Comparison of ENCODE assay signal across 8 cellular contexts in the genomic region with DNA sequence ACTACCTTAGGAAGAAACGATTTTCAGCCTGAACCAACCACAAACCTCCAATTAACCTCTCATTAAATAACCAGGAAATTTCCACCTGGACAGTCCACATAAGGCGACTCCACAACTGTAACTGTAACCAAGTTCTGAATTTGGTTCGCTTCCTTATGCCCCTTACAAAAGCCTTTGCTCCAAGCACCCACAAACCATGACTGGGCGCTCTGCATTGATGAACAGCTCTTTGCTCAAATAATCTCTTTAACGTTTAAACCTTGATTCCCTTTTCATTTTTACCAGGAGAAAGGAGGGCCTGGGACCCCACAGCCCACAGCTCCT. TPM values are rescaled to one million over a fixed set of nuclear protein-coding genes. Genes with fewer than 3 reads are reported as not detected.
DNase-seq lines count a peak whose midpoint lies in the region; ATAC-seq, FAIRE-seq and TF ChIP-seq lines count a peak whose summit lies in the region.

No MANE protein-coding gene starts in this region.

- no peak overlapping the region for H3K23ac ChIP-seq in H1 (ENCODE audit: insufficient read length)

- no peaks in the 10 kb centered on the region for H3K36me3 ChIP-seq in H1 (ENCODE audit: control insufficient read depth in 2 of 4, insufficient read depth in 4 of 4, low read length in 3 of 4)

- H3K56ac ChIP-seq in H1 (replicated peaks; ENCODE audit: insufficient read length, low read depth, low read length) = no peak overlapping the region

- TF ChIP-seq RAD21 in H1 (IDR thresholded peaks at IDR 0.05 in 1 of 2, conservative IDR thresholded peaks at IDR 0.05 in 1 of 2; ENCODE audit: low read depth in 2 of 2, low read length in 2 of 2) = no peak

- H2AK5ac ChIP-seq in H1 (ENCODE audit: low read depth, low read length) = no peak overlapping the region

- peaks cover 7% of the 10 kb centered on the region for H3K79me1 ChIP-seq in H1 (ENCODE audit: low read depth, low read length)

- no peak for FAIRE-seq in H1 (lab: Jason Lieb, UNC)

- TF ChIP-seq EP300 in H1 (IDR thresholded peaks at IDR 0.05; ENCODE audit: borderline replicate concordance in 1 of 2, low read depth in 2 of 2, low read length in 2 of 2) = no peak

- intact Hi-C loops in CD4-positive, alpha-beta T cell (cut with DNase I, micrococcal nuclease) = loop anchor here (2.0 to 10.0 kb wide), 6 partner anchors 33 to 278 kb away; a partner anchor contains a TSS

- peaks cover 3 to 46% of the 10 kb centered on the region in 2 experiments; a peak in 3 of 4 replicates for H3K79me2 ChIP-seq in H1 (ENCODE audit: control insufficient read depth in 1 of 2, insufficient read depth in 2 of 2, low read length in 2 of 2)

- H4K20me1 ChIP-seq in H1 (replicated peaks in 1 of 2; ENCODE audit: control insufficient read depth in 1 of 2, insufficient read depth in 2 of 2, low read length in 2 of 2) = peaks cover 0 to 4% of the 10 kb centered on the region in 2 experiments

- peak overlapping the region; percentile 98 for H3K4me3 ChIP-seq in NB4 (ENCODE audit: low read depth, low read length)
- H3K4me3 ChIP-seq in H1 (ENCODE audit: extremely low read depth in 1 of 4, insufficient read depth in 2 of 4, low read depth in 3 of 4, low read length in 4 of 4) = peak overlapping the region; percentile 74 to 97 (median 79)

- peaks cover 48% of the 10 kb centered on the region for H3K36me3 Mint-ChIP-seq in CD4-positive, alpha-beta T cell (ENCODE audit: low read depth)
- H3K36me3 Mint-ChIP-seq in neural crest cell (ENCODE audit: low read depth) = peaks cover 8% of the 10 kb centered on the region

- TF ChIP-seq POLR2A in NB4 (IDR thresholded peaks at IDR 0.05; ENCODE audit: extremely low read depth, insufficient read length) = no peak
- TF ChIP-seq POLR2A in H1 (IDR thresholded peaks at IDR 0.05; ENCODE audit: control extremely low read depth in 1 of 2, low read depth in 2 of 2, low read length in 2 of 2) = no peak

- DNase-seq in CD4-positive, alpha-beta T cell = no peak
- DNase-seq in NB4 (ENCODE audit: low read depth) (no peak), H1 (ENCODE audit: low read depth in 1 of 2, low spot score in 2 of 2) (no peak), neural crest cell (ENCODE audit: low read depth, low spot score) (no peak), HuH-7.5 (ENCODE audit: low spot score) (no peak), islet precursor cell (no peak), GOT3 (lab: John Stamatoyannopoulos, UW) (no peak)

- ATAC-seq in CD4-positive, alpha-beta T cell (ENCODE audit: poor library complexity) = no peak
- peak; percentile 5 for ATAC-seq in GM21390 (IDR thresholded peaks at IDR 0.05; ENCODE audit: unreplicated experiment)

- peaks cover 2 to 6% (median 4%) of the 10 kb centered on the region in 4 experiments; a peak in 4 of 7 replicates for H3K4me1 ChIP-seq in H1 (replicated peaks in 1 of 4; ENCODE audit: control insufficient read depth in 3 of 4, insufficient read depth in 4 of 4, low read length in 3 of 4)

- peak overlapping the region; percentile 22; the same call in 1 of the 2 replicates for H4K8ac ChIP-seq in H1 (ENCODE audit: extremely low read depth, insufficient read depth, low read length)

- H3K27me3 ChIP-seq in CD4-positive, alpha-beta T cell (ENCODE audit: control insufficient read depth, insufficient read depth, low read length) = no peaks in the 10 kb centered on the region
- no peaks in the 10 kb centered on the region for H3K27me3 ChIP-seq in H1 (replicated peaks in 1 of 4; ENCODE audit: control insufficient read depth in 3 of 4, extremely low read depth in 1 of 4, insufficient read depth in 3 of 4, low read length in 3 of 4)

- no peaks in the 10 kb centered on the region for H3K9me3 Mint-ChIP-seq in CD4-positive, alpha-beta T cell
- H3K9me3 Mint-ChIP-seq in neural crest cell = no peaks in the 10 kb centered on the region

- CTCF ChIA-PET in CD4-positive, alpha-beta T cell (lab: Charles Lee) = interaction anchor here (1.3 kb wide), 1 partner anchor 180 kb away, joined by 4 read pairs; no protein-coding TSS in a partner anchor
- CTCF ChIA-PET in H1 (lab: Charles Lee; ENCODE audit: partially characterized antibody) = interaction anchor here (1.0 kb wide), 1 partner anchor 13 kb away, joined by 3 read pairs; no protein-coding TSS in a partner anchor

- peak overlapping the region; percentile 63 for H3K27ac ChIP-seq in CD4-positive, alpha-beta T cell (ENCODE audit: low read depth, low read length)
- H3K27ac ChIP-seq in H1 (ENCODE audit: low read depth, low read length) = no peak overlapping the region

- no peak overlapping the region; the same call in 1 of the 2 replicates for H3K18ac ChIP-seq in H1 (ENCODE audit: extremely low read depth, low read length)

- WGBS in H1 (ENCODE audit: extremely low coverage in 1 of 2, insufficient coverage in 1 of 2, insufficient read length in 1 of 2, insufficient replicate concordance in 2 of 2, low coverage in 1 of 2, low lambda C conversion rate in 2 of 2, missing lambda C conversion rate in 1 of 2), 2 experiments = 22% methylated on average over 5 of the region's 5 CpGs; no CpG with 5 or more reads in 1 of the 2 experiments

- POLR2A ChIA-PET in CD4-positive, alpha-beta T cell (lab: Charles Lee) = interaction anchor here (0.6 to 1.6 kb wide), 12 partner anchors 10 to 278 kb away, joined by 3 to 10 read pairs (median 4); a partner anchor contains a TSS
- POLR2A ChIA-PET in H1 (lab: Charles Lee; ENCODE audit: partially characterized antibody) = interaction anchor here (1.1 to 1.2 kb wide), 2 partner anchors 11 to 106 kb away, joined by 3 to 4 read pairs; a partner anchor contains a TSS

- peak overlapping the region; percentile 69 to 83 for H3K4me2 ChIP-seq in H1 (ENCODE audit: insufficient read depth in 1 of 2, low read depth in 2 of 2, low read length in 2 of 2)

- H2BK20ac ChIP-seq in H1 (ENCODE audit: low read length) = no peak overlapping the region

- no peak overlapping the region for H3K14ac ChIP-seq in H1 (ENCODE audit: insufficient read length)

- no peak overlapping the region for H4K5ac ChIP-seq in H1 (ENCODE audit: insufficient read length, low read depth, low read length)

- peak overlapping the region; percentile 98 for H3K4me3 Mint-ChIP-seq in CD4-positive, alpha-beta T cell
- H3K4me3 Mint-ChIP-seq in neural crest cell = peak overlapping the region; percentile 99

- peak overlapping the region; percentile 26; the same call in 1 of the 2 replicates for H2AFZ ChIP-seq in H1 (ENCODE audit: low read length)

- peak overlapping the region; percentile 96 for H3K27ac Mint-ChIP-seq in CD4-positive, alpha-beta T cell
- peak overlapping the region; percentile 91 for H3K27ac Mint-ChIP-seq in neural crest cell (ENCODE audit: unreplicated experiment)

- peak overlapping the region; percentile 58 to 83 (median 73) for H3K9ac ChIP-seq in H1 (replicated peaks in 1 of 4; ENCODE audit: extremely low read depth in 1 of 4, low read depth in 3 of 4, low read length in 3 of 4)

- no peak overlapping the region for H2BK15ac ChIP-seq in H1 (ENCODE audit: low read length)

- H3K9me3 ChIP-seq in CD4-positive, alpha-beta T cell (ENCODE audit: control insufficient read depth, low read length) = peaks cover 3% of the 10 kb centered on the region
- H3K9me3 ChIP-seq in H1 (ENCODE audit: insufficient read depth in 2 of 2, low read depth in 1 of 2, low read length in 1 of 2) = no peaks in the 10 kb centered on the region

- no peaks in the 10 kb centered on the region for H3K27me3 Mint-ChIP-seq in CD4-positive, alpha-beta T cell
- peaks cover 10% of the 10 kb centered on the region for H3K27me3 Mint-ChIP-seq in neural crest cell (ENCODE audit: low read depth)

- H3K4me1 Mint-ChIP-seq in CD4-positive, alpha-beta T cell (ENCODE audit: low read depth) = peaks cover 78% of the 10 kb centered on the region
- peaks cover 22% of the 10 kb centered on the region for H3K4me1 Mint-ChIP-seq in neural crest cell

- no peak overlapping the region for H3K4ac ChIP-seq in H1 (replicated peaks; ENCODE audit: insufficient read length, low read depth, low read length)

- H4K91ac ChIP-seq in H1 (replicated peaks; ENCODE audit: insufficient read length, low read length) = no peak overlapping the region

- H2BK5ac ChIP-seq in H1 (ENCODE audit: low read depth, low read length) = 0 out of 2 replicates have a peak overlapping the region, but pooled peaks have one; percentile 21

- H2BK120ac ChIP-seq in H1 (replicated peaks; ENCODE audit: low read depth, low read length) = no peak overlapping the region

- H3K23me2 ChIP-seq in H1 (ENCODE audit: low read depth, low read length) = no peaks in the 10 kb centered on the region

- no peak overlapping the region for H2BK12ac ChIP-seq in H1 (ENCODE audit: low read depth, low read length)

- TF ChIP-seq CTCF in CD4-positive, alpha-beta T cell (IDR thresholded peaks at IDR 0.05) = no peak
- TF ChIP-seq CTCF in NB4 (IDR thresholded peaks at IDR 0.05; ENCODE audit: low read depth, low read length) (no peak), H1 (IDR thresholded peaks at IDR 0.05; ENCODE audit: control extremely low read depth in 1 of 3, insufficient read depth in 1 of 3, low read depth in 1 of 3, low read length in 3 of 3) (no peak), neural crest cell (conservative IDR thresholded peaks at IDR 0.05) (no peak)

TF ChIP-seq in H1, 55 proteins besides CTCF, POLR2A, EP300 and RAD21:
- TF ChIP-seq BACH1 (IDR thresholded peaks at IDR 0.05; ENCODE audit: low read length) (0 out of 2 replicates have a peak, but pooled peaks have one; percentile 25), POLR2AphosphoS5 (IDR thresholded peaks at IDR 0.05; ENCODE audit: low read depth, low read length) (no peak)
TF ChIP-seq in H1: peak in this region for 1.

RNA-seq across cellular contexts. Expression of a gene that starts 38.2 kb away (rescaled TPM):
- 10 to 100 TPM; 18.3 to 20.0 TPM for total RNA-seq in CD4-positive, alpha-beta T cell
- total RNA-seq in H1 (2021; fragmentation: NEBNext Ultra II Directional; extraction: Animal tissue kit (Norgen Biotek cat#: 25700)) = 35.6 and 39.9 TPM in 2 replicates
- 3.6 and 4.6 TPM in 2 replicates for polyA plus RNA-seq in H1 (2011; rRNA removed)
- 7.7 TPM for polyA plus RNA-seq in H1 (2011; cell fraction: cytosol; rRNA removed)
- 6.3 TPM for polyA plus RNA-seq in H1 (2011; cell fraction: nucleus; rRNA removed)
- polyA plus RNA-seq in H1 (2012, experiment 1 of 2) = 6.2 to 11.4 TPM (median 8.8 TPM) in 4 replicates
- 0.97 TPM for polyA plus RNA-seq in H1 (2012, experiment 2 of 2)
- polyA plus RNA-seq in H1 (2013, experiment 1 of 2) = 14.6 TPM
- polyA plus RNA-seq in H1 (2013, experiment 2 of 2) = 13.8 TPM
- polyA minus RNA-seq in H1 (2011; rRNA and poly(A)+ RNA removed) = 40.8 and 66.4 TPM in 2 replicates
- 16.7 TPM for polyA minus RNA-seq in H1 (2011; cell fraction: cytosol; rRNA and poly(A)+ RNA removed)
- polyA minus RNA-seq in H1 (2011; cell fraction: nucleus; rRNA and poly(A)+ RNA removed) = 119 TPM
- 87.0 and 90.2 TPM in 2 replicates for total RNA-seq in neural crest cell

RNA-seq across cellular contexts. Expression of a gene that starts 45.8 kb away (rescaled TPM):
- total RNA-seq in CD4-positive, alpha-beta T cell = not detected
- not detected in 2 replicates for total RNA-seq in H1 (2021; fragmentation: NEBNext Ultra II Directional; extraction: Animal tissue kit (Norgen Biotek cat#: 25700))
- polyA plus RNA-seq in H1 (2011; rRNA removed) = not detected in 2 replicates
- polyA plus RNA-seq in H1 (2011; cell fraction: cytosol; rRNA removed) = not detected
- not detected for polyA plus RNA-seq in H1 (2011; cell fraction: nucleus; rRNA removed)
- polyA plus RNA-seq in H1 (2012, experiment 1 of 2) = not detected in 4 replicates
- not detected for polyA plus RNA-seq in H1 (2012, experiment 2 of 2)
- polyA plus RNA-seq in H1 (2013, experiment 1 of 2) = not detected
- not detected for polyA plus RNA-seq in H1 (2013, experiment 2 of 2)
- polyA minus RNA-seq in H1 (2011; rRNA and poly(A)+ RNA removed) = not detected in 2 replicates
- not detected for polyA minus RNA-seq in H1 (2011; cell fraction: cytosol; rRNA and poly(A)+ RNA removed)
- polyA minus RNA-seq in H1 (2011; cell fraction: nucleus; rRNA and poly(A)+ RNA removed) = not detected
- total RNA-seq in neural crest cell = not detected in 2 replicates
